23 cellular contexts compared by ENCODE assay signal in the genomic region with DNA sequence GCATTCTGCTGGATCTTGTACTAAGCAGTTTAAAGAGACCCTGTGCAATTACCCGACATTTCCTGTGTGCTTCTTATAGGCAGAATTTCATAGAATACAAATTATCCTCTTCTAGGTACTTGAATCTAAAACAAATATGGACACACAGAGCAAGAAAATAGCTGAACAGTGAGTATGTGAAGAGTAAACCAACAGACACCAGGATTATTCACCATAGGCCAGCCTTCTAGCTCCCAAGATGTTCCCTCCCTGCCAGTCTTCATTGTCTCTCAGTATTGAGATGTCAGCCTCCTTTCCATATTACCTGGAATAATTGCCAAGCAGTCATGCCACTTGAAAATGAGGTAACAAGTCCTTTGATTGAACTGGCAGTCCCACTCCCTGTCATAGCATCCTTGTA.
DNase-seq lines count a peak whose midpoint lies in the region; ATAC-seq, FAIRE-seq and TF ChIP-seq lines count a peak whose summit lies in the region.
"Had no signal": no experiment of that assay in that cellular context is flagged by ENCODE, and none has a peak within 500 bp of the region (broad histone marks: within the 10 kb centered on the region; RNA-seq: fewer than 3 reads in every experiment).

No MANE protein-coding gene starts in this region.

- FAIRE-seq in kidney (lab: Jason Lieb, UNC): no peak
- FAIRE-seq: GM12878 had no signal

- no peaks in the 10 kb centered on the region for H3K27me3 ChIP-seq in smooth muscle cell (ENCODE audit: low read depth)
- H3K27me3 ChIP-seq: tibial nerve had no signal

- H3K4me1 ChIP-seq in kidney (ENCODE audit: control insufficient read depth in 1 of 2, insufficient read depth in 1 of 2, low read depth in 1 of 2, low read length in 2 of 2): peaks cover 26 to 44% of the 10 kb centered on the region in 2 donors
- H3K4me1 ChIP-seq in smooth muscle cell (ENCODE audit: low read depth): peaks cover 22% of the 10 kb centered on the region
- H3K4me1 ChIP-seq: parathyroid adenoma had no signal

- DNase-seq in NCI-H1436 (lab: John Stamatoyannopoulos, UW) (peak; percentile 2), NCI-H1436 treated with DMSO at 0.1 percent for 48 hours (lab: John Stamatoyannopoulos, UW) (no peak), EH (ENCODE audit: low read depth) (peak; percentile 18), kidney (no peak), smooth muscle cell (lab: John Stamatoyannopoulos, UW; ENCODE audit: unreplicated experiment) (no peak), amygdala (lab: John Stamatoyannopoulos, UW) (no peak)
- DNase-seq in activated naive CD4-positive, alpha-beta T cell treated with Interleukin-2 at 50 U/mL for 16 hours: no peak
- DNase-seq: activated CD4-positive, alpha-beta memory T cell treated with anti-CD3 and anti-CD28 coated beads, Interleukin-2, amount 10 ng/mL, durations not matched to agents 7 days and 5 days; activated effector memory CD4-positive, alpha-beta T cell treated with Interleukin-2 at 50 U/mL for 16 hours; erythroblast; H7; head of caudate nucleus; Karpas-422; NCI-H2029; NCI-H524; stimulated activated naive CD8-positive, alpha-beta T cell treated with anti-CD3 and anti-CD28 coated beads, Interleukin-15, Interleukin-2, amounts not matched to agents 100 U/mL and 50 U/mL, for 24 hours; T-helper 1 cell had no signal

- H3K79me2 ChIP-seq in smooth muscle cell (ENCODE audit: low read depth): peaks cover 33% of the 10 kb centered on the region

- WGBS in smooth muscle cell (ENCODE audit: low lambda C conversion rate): 94% methylated on average over 1 of the region's 1 CpG

- H3K27ac ChIP-seq in kidney (ENCODE audit: low read depth in 2 of 2, low read length in 2 of 2) (peak overlapping the region; percentile 42 to 83), smooth muscle cell (ENCODE audit: low read depth) (peak overlapping the region; percentile 55)
- H3K27ac ChIP-seq: parathyroid adenoma, tibial nerve had no signal

- TF ChIP-seq CTCF in kidney (IDR thresholded peaks at IDR 0.05; ENCODE audit: borderline replicate concordance, extremely low read depth, insufficient read depth) (no peak), smooth muscle cell (IDR thresholded peaks at IDR 0.05; ENCODE audit: borderline replicate concordance, insufficient read depth, poor library complexity, severe bottlenecking) (no peak)

- peak overlapping the region; percentile 63 for H3K4me2 ChIP-seq in smooth muscle cell

- no peak for ATAC-seq in HG02798 (IDR thresholded peaks at IDR 0.05; ENCODE audit: poor library complexity, unreplicated experiment)
- ATAC-seq: activated CD4-positive, CD25-positive, alpha-beta regulatory T cell treated with anti-CD3 and anti-CD28 coated beads, Interleukin-2, amount 50 U/mL, for 24 hours; GM12878; sciatic nerve; stimulated activated naive CD8-positive, alpha-beta T cell treated with anti-CD3 and anti-CD28 coated beads, Interleukin-15, Interleukin-2, amounts not matched to agents 100 U/mL and 50 U/mL, for 24 hours had no signal

- no peaks in the 10 kb centered on the region for H3F3A ChIP-seq in smooth muscle cell (ENCODE audit: low read depth)

- peaks cover 99% of the 10 kb centered on the region for H4K20me1 ChIP-seq in smooth muscle cell (ENCODE audit: low read depth)

- H3K4me3 ChIP-seq in kidney (ENCODE audit: low read length in 2 of 2) (peak overlapping the region in 1 of 2 donors; percentile 32), smooth muscle cell (no peak overlapping the region)
- H3K4me3 ChIP-seq: GM12878, tibial nerve had no signal

- intact Hi-C loops in kidney (cut with DNase I): no loop called here

- H2AFZ ChIP-seq in smooth muscle cell (ENCODE audit: low read depth): no peak overlapping the region
- H2AFZ ChIP-seq: parathyroid adenoma had no signal

- H3K9me3 ChIP-seq in kidney (ENCODE audit: control insufficient read depth in 1 of 2, low read length in 2 of 2): no peaks in the 10 kb centered on the region
- H3K9me3 ChIP-seq in smooth muscle cell (replicated peaks; ENCODE audit: low read depth): no peaks in the 10 kb centered on the region
- H3K9me3 ChIP-seq: tibial nerve had no signal

- H3K9ac ChIP-seq in kidney (ENCODE audit: low read length in 2 of 2) (no peak overlapping the region), smooth muscle cell (ENCODE audit: low read depth) (peak overlapping the region; percentile 14)
- H3K9ac ChIP-seq: parathyroid adenoma had no signal

- H3K36me3 ChIP-seq in kidney (ENCODE audit: control insufficient read depth in 1 of 2, insufficient read depth in 2 of 2, low read length in 2 of 2) (no peaks in the 10 kb centered on the region), smooth muscle cell (ENCODE audit: low read depth) (no peaks in the 10 kb centered on the region)
- H3K36me3 ChIP-seq: tibial nerve had no signal

Comparison
In these comparisons a context has a peak if more than half of its experiments do, and no peak if none do; other contexts are left out.
1. DNase-seq: peak in NCI-H1436 (single experiment) and EH (single experiment); none in NCI-H1436 treated with DMSO at 0.1 percent for 48 hours (single experiment), kidney (single experiment), smooth muscle cell (single experiment), amygdala (0 of 56) and activated naive CD4-positive, alpha-beta T cell treated with Interleukin-2 at 50 U/mL for 16 hours (single experiment).